Comparison of ENCODE assay signal across 13 cellular contexts in genomic region chr19:39917561-39918182, GRCh38.
"Had no signal": no experiment of that assay in that cellular context is flagged by ENCODE, and none has a peak within 500 bp of the region (broad histone marks: within the 10 kb centered on the region; RNA-seq: fewer than 3 reads in every experiment).

No MANE protein-coding gene starts in this region.

- H3K4me1 Mint-ChIP-seq: activated naive CD4-positive, alpha-beta T cell treated with anti-CD3 and anti-CD28 coated beads, Interleukin-2, amount 10 ng/mL, durations not matched to agents 7 days and 5 days; mesothelial cell of epicardium; neural crest cell had no signal

- H3K4me3 Mint-ChIP-seq: activated CD4-positive, alpha-beta T cell treated with anti-CD3 and anti-CD28 coated beads, Interleukin-2, amount 10 ng/mL, durations not matched to agents 7 days and 5 days; activated naive CD4-positive, alpha-beta T cell treated with anti-CD3 and anti-CD28 coated beads, Interleukin-2, amount 10 ng/mL, durations not matched to agents 7 days and 5 days; mesothelial cell of epicardium; neural crest cell; stimulated activated memory B cell treated with anti-CD40 and anti-IgM and Interleukin-4, amounts not matched to agents 10 μg/mL and 1 μg/mL and 100 μg/mL, for 72 hours had no signal

- DNase-seq: activated CD4-positive, alpha-beta T cell treated with anti-CD3 and anti-CD28 coated beads, Interleukin-2, amount 10 ng/mL, durations not matched to agents 7 days and 5 days; activated naive CD4-positive, alpha-beta T cell treated with anti-CD3 and anti-CD28 coated beads, Interleukin-2, amount 10 ng/mL, durations not matched to agents 7 days and 5 days; activated T-cell treated with anti-CD3 and anti-CD28 coated beads for 4 hours; amniotic stem cell; effector CD4-positive, alpha-beta T cell; foreskin melanocyte; SHP77 treated with DMSO at 0.1 percent for 48 hours; stimulated activated CD4-positive, alpha-beta T cell treated with anti-CD3 and anti-CD28 coated beads, Interleukin-12 subunit alpha, Interleukin-12 subunit beta, amount 100 ng/mL, for 4 hours; transverse colon had no signal

- H3K36me3 Mint-ChIP-seq: activated naive CD4-positive, alpha-beta T cell treated with anti-CD3 and anti-CD28 coated beads, Interleukin-2, amount 10 ng/mL, durations not matched to agents 7 days and 5 days; mesothelial cell of epicardium had no signal

- H3K27me3 Mint-ChIP-seq: activated CD4-positive, alpha-beta T cell treated with anti-CD3 and anti-CD28 coated beads, Interleukin-2, amount 10 ng/mL, durations not matched to agents 7 days and 5 days; activated naive CD4-positive, alpha-beta T cell treated with anti-CD3 and anti-CD28 coated beads, Interleukin-2, amount 10 ng/mL, durations not matched to agents 7 days and 5 days; stimulated activated memory B cell treated with anti-CD40 and anti-IgM and Interleukin-4, amounts not matched to agents 10 μg/mL and 1 μg/mL and 100 μg/mL, for 72 hours had no signal

- H3K9me3 Mint-ChIP-seq: activated naive CD4-positive, alpha-beta T cell treated with anti-CD3 and anti-CD28 coated beads, Interleukin-2, amount 10 ng/mL, durations not matched to agents 7 days and 5 days; mesothelial cell of epicardium; neural crest cell; stimulated activated memory B cell treated with anti-CD40 and anti-IgM and Interleukin-4, amounts not matched to agents 10 μg/mL and 1 μg/mL and 100 μg/mL, for 72 hours had no signal

- H3K27ac Mint-ChIP-seq: activated CD4-positive, alpha-beta T cell treated with anti-CD3 and anti-CD28 coated beads, Interleukin-2, amount 10 ng/mL, durations not matched to agents 7 days and 5 days; activated naive CD4-positive, alpha-beta T cell treated with anti-CD3 and anti-CD28 coated beads, Interleukin-2, amount 10 ng/mL, durations not matched to agents 7 days and 5 days; mesothelial cell of epicardium; stimulated activated memory B cell treated with anti-CD40 and anti-IgM and Interleukin-4, amounts not matched to agents 10 μg/mL and 1 μg/mL and 100 μg/mL, for 72 hours had no signal

- ATAC-seq: SK-N-SH treated with all-trans-retinoic acid at 6 μM for 48 hours; stimulated activated memory B cell treated with anti-CD40 and anti-IgM and Interleukin-4, amounts not matched to agents 10 μg/mL and 1 μg/mL and 100 μg/mL, for 72 hours had no signal
